ENCODE assay signal across 1 cellular context in genomic region chr1:47865881-47866535, GRCh38.
A peak's percentile ranks its signal among the peaks of the same experiment; 100 is the strongest.
TF ChIP-seq lines count a peak whose summit lies in the region.

No MANE protein-coding gene starts in this region.

TF ChIP-seq in HepG2, 621 proteins besides CTCF, POLR2A, EP300 and RAD21 (continued from another document and continues in another):
- TF ChIP-seq ZNF670 (CRISPR knock-in tag; IDR thresholded peaks at IDR 0.05; ENCODE audit: borderline replicate concordance) (0 out of 2 replicates have a peak, but pooled peaks have one; percentile 56), ZNF7 (CRISPR knock-in tag; IDR thresholded peaks at IDR 0.05) (no peak), MLLT10 (CRISPR knock-in tag; IDR thresholded peaks at IDR 0.05) (no peak), NFYC (CRISPR knock-in tag; IDR thresholded peaks at IDR 0.05) (peak; percentile 14; the same call in 1 of the 2 replicates), MLXIP (CRISPR knock-in tag; IDR thresholded peaks at IDR 0.05; ENCODE audit: borderline replicate concordance) (no peak), RARA (CRISPR knock-in tag; IDR thresholded peaks at IDR 0.05) (peak; percentile 33; the same call in 1 of the 2 replicates), ZBTB21 (CRISPR knock-in tag; IDR thresholded peaks at IDR 0.05) (no peak), HNRNPK (IDR thresholded peaks at IDR 0.05; ENCODE audit: low read depth, low read length, poor library complexity, severe bottlenecking) (no peak), REST (IDR thresholded peaks at IDR 0.05; ENCODE audit: borderline replicate concordance in 1 of 2, low read depth in 1 of 2, low read length in 2 of 2) (no peak), KDM4B (CRISPR knock-in tag; IDR thresholded peaks at IDR 0.05) (no peak), ATF7 (IDR thresholded peaks at IDR 0.05) (no peak), ATF7 (CRISPR knock-in tag; IDR thresholded peaks at IDR 0.05) (no peak), ZFP37 (CRISPR knock-in tag; IDR thresholded peaks at IDR 0.05; ENCODE audit: borderline replicate concordance) (0 out of 2 replicates have a peak, but pooled peaks have one; percentile 38), PLSCR1 (CRISPR knock-in tag; IDR thresholded peaks at IDR 0.05; ENCODE audit: borderline replicate concordance) (no peak), MED8 (CRISPR knock-in tag; IDR thresholded peaks at IDR 0.05; ENCODE audit: insufficient replicate concordance) (peak; percentile 28), TFE3 (CRISPR knock-in tag; IDR thresholded peaks at IDR 0.05) (peak; percentile 21; the same call in 1 of the 2 replicates), E2F2 (CRISPR knock-in tag; IDR thresholded peaks at IDR 0.05; ENCODE audit: borderline replicate concordance) (no peak), U2AF2 (IDR thresholded peaks at IDR 0.05; ENCODE audit: low read depth, low read length) (no peak), NFE2 (CRISPR knock-in tag; IDR thresholded peaks at IDR 0.05) (no peak), ZNF441 (CRISPR knock-in tag; IDR thresholded peaks at IDR 0.05; ENCODE audit: borderline replicate concordance) (peak; percentile 61), ZFAT (CRISPR knock-in tag; conservative IDR thresholded peaks at IDR 0.05) (no peak), GPN1 (CRISPR knock-in tag; IDR thresholded peaks at IDR 0.05; ENCODE audit: borderline replicate concordance) (no peak), ZNF317 (CRISPR knock-in tag; IDR thresholded peaks at IDR 0.05) (peak; percentile 37; the same call in 1 of the 2 replicates), THAP8 (CRISPR knock-in tag; IDR thresholded peaks at IDR 0.05; ENCODE audit: borderline replicate concordance) (no peak), KMT2B (CRISPR knock-in tag; IDR thresholded peaks at IDR 0.05) (no peak; the same call in 1 of the 2 replicates), ZBTB38 (CRISPR knock-in tag; IDR thresholded peaks at IDR 0.05) (peak; percentile 62; the same call in 1 of the 2 replicates), POLR2G (IDR thresholded peaks at IDR 0.05; ENCODE audit: low read depth, low read length) (peak; percentile 67; the same call in 1 of the 2 replicates), ZNF142 (CRISPR knock-in tag; IDR thresholded peaks at IDR 0.05) (0 out of 2 replicates have a peak, but pooled peaks have one; percentile 16), NFYB (CRISPR knock-in tag; IDR thresholded peaks at IDR 0.05) (no peak), GLMP (CRISPR knock-in tag; IDR thresholded peaks at IDR 0.05; ENCODE audit: borderline replicate concordance) (no peak), NBN (conservative IDR thresholded peaks at IDR 0.05) (no peak), SRSF9 (IDR thresholded peaks at IDR 0.05; ENCODE audit: borderline replicate concordance, insufficient read depth, low read depth, low read length, poor library complexity, severe bottlenecking) (no peak), SETDB1 (CRISPR knock-in tag; IDR thresholded peaks at IDR 0.05; ENCODE audit: borderline replicate concordance) (no peak), ELF3 (CRISPR knock-in tag; IDR thresholded peaks at IDR 0.05) (peak; percentile 83), POLR2AphosphoS2 (IDR thresholded peaks at IDR 0.05; ENCODE audit: low read depth, low read length) (no peak), ZNF772 (CRISPR knock-in tag; IDR thresholded peaks at IDR 0.05) (0 out of 2 replicates have a peak, but pooled peaks have one; percentile 43), KAT2B (IDR thresholded peaks at IDR 0.05; ENCODE audit: borderline replicate concordance, low read depth, low read length) (no peak), PCBP1 (IDR thresholded peaks at IDR 0.05; ENCODE audit: borderline replicate concordance, low read depth, low read length) (no peak), MIXL1 (CRISPR knock-in tag; IDR thresholded peaks at IDR 0.05) (peak; percentile 73), ZNF138 (CRISPR knock-in tag; IDR thresholded peaks at IDR 0.05; ENCODE audit: low read depth) (no peak), ZBTB49 (CRISPR knock-in tag; IDR thresholded peaks at IDR 0.05; ENCODE audit: borderline replicate concordance) (no peak)
